ENCODE assay signal across 8 cellular contexts in genomic region chr20:3811421-3812258, GRCh38. TPM values are rescaled to one million over a fixed set of nuclear protein-coding genes. Genes with fewer than 3 reads are reported as not detected.
A peak's percentile ranks its signal among the peaks of the same experiment; 100 is the strongest.
DNase-seq lines count a peak whose midpoint lies in the region; ATAC-seq and TF ChIP-seq lines count a peak whose summit lies in the region.

No MANE protein-coding gene starts in this region.

- no peaks in the 10 kb centered on the region for H3K9me3 ChIP-seq in BE2C
- H3K9me3 ChIP-seq in RWPE2 (ENCODE audit: severe bottlenecking), result no peaks in the 10 kb centered on the region
- no peaks in the 10 kb centered on the region for H3K9me3 ChIP-seq in fibroblast of lung (ENCODE audit: control insufficient read depth, insufficient read depth, low read depth, low read length)
- H3K9me3 ChIP-seq in neural progenitor cell (ENCODE audit: low read depth), result no peaks in the 10 kb centered on the region

- H2AFZ ChIP-seq in fibroblast of lung (ENCODE audit: low read length) (no peak overlapping the region), neural progenitor cell (replicated peaks) (no peak overlapping the region)

- H3K9ac ChIP-seq in fibroblast of lung (ENCODE audit: insufficient read depth, low read length), result peak overlapping the region; percentile 51
- H3K9ac ChIP-seq in neural progenitor cell, result no peak overlapping the region

- H3K4me3 ChIP-seq in BE2C (ENCODE audit: low read depth, low read length) (peak overlapping the region; percentile 56), RWPE2 (ENCODE audit: severe bottlenecking) (peak overlapping the region; percentile 20), fibroblast of lung (replicated peaks in 1 of 4; ENCODE audit: control extremely low read depth in 1 of 4, insufficient read depth in 1 of 4, low read depth in 3 of 4, low read length in 4 of 4) (peak overlapping the region; percentile 39 to 46 (median 45)), neural progenitor cell (no peak overlapping the region)

- peaks cover 6% of the 10 kb centered on the region for H3K27me3 Mint-ChIP-seq in neural progenitor cell (ENCODE audit: insufficient read depth, low read depth)
- no peaks in the 10 kb centered on the region for H3K27me3 Mint-ChIP-seq in stimulated activated naive CD8-positive, alpha-beta T cell treated with anti-CD3 and anti-CD28 coated beads, Interleukin-15, Interleukin-2, amounts not matched to agents 100 ng/mL and 50 ng/mL, for 24 hours

- peaks cover 5% of the 10 kb centered on the region for H3K79me2 ChIP-seq in fibroblast of lung (ENCODE audit: control insufficient read depth, insufficient read depth, low read length)
- no peaks in the 10 kb centered on the region for H3K79me2 ChIP-seq in neural progenitor cell (ENCODE audit: low read depth)

- peaks cover 26% of the 10 kb centered on the region for H3K4me1 ChIP-seq in BE2C
- peaks cover 37% of the 10 kb centered on the region for H3K4me1 ChIP-seq in RWPE2 (ENCODE audit: insufficient read depth, poor library complexity, severe bottlenecking)
- peaks cover 36% of the 10 kb centered on the region for H3K4me1 ChIP-seq in fibroblast of lung (ENCODE audit: control insufficient read depth, extremely low read depth, insufficient read depth, low read length)
- peaks cover 6% of the 10 kb centered on the region for H3K4me1 ChIP-seq in neural progenitor cell

- H4K20me1 ChIP-seq in fibroblast of lung (ENCODE audit: control insufficient read depth, extremely low read depth, insufficient read depth, low read length) (no peaks in the 10 kb centered on the region), neural progenitor cell (ENCODE audit: low read depth) (no peaks in the 10 kb centered on the region)

- peaks cover 3% of the 10 kb centered on the region for H3F3A ChIP-seq in neural progenitor cell (ENCODE audit: low read depth)

- H3K36me3 ChIP-seq in BE2C (no peaks in the 10 kb centered on the region), RWPE2 (ENCODE audit: low read depth) (no peaks in the 10 kb centered on the region), fibroblast of lung (ENCODE audit: control insufficient read depth, insufficient read depth, low read length) (no peaks in the 10 kb centered on the region), neural progenitor cell (no peaks in the 10 kb centered on the region)

- H3K27ac ChIP-seq in RWPE2 (ENCODE audit: poor library complexity, severe bottlenecking), result peak overlapping the region; percentile 97
- H3K27ac ChIP-seq in fibroblast of lung (ENCODE audit: insufficient read depth, low read length), result peak overlapping the region; percentile 96
- no peak overlapping the region for H3K27ac ChIP-seq in neural progenitor cell

- peak overlapping the region; percentile 34 for H3K27ac Mint-ChIP-seq in neural progenitor cell
- peak overlapping the region; percentile 97 for H3K27ac Mint-ChIP-seq in stimulated activated naive CD8-positive, alpha-beta T cell treated with anti-CD3 and anti-CD28 coated beads, Interleukin-15, Interleukin-2, amounts not matched to agents 100 ng/mL and 50 ng/mL, for 24 hours

- TF ChIP-seq CTCF in BE2C (IDR thresholded peaks at IDR 0.05; ENCODE audit: low read depth, low read length) (no peak), RWPE2 (IDR thresholded peaks at IDR 0.05; ENCODE audit: poor library complexity, severe bottlenecking) (no peak), fibroblast of lung (conservative IDR thresholded peaks at IDR 0.05 in 1 of 2, IDR thresholded peaks at IDR 0.05 in 1 of 2; ENCODE audit: low read depth in 1 of 2, low read length in 2 of 2) (no peak), neural progenitor cell (IDR thresholded peaks at IDR 0.05) (no peak)

- H3K36me3 Mint-ChIP-seq in neural progenitor cell, result no peaks in the 10 kb centered on the region
- peaks cover 6% of the 10 kb centered on the region for H3K36me3 Mint-ChIP-seq in stimulated activated naive CD8-positive, alpha-beta T cell treated with anti-CD3 and anti-CD28 coated beads, Interleukin-15, Interleukin-2, amounts not matched to agents 100 ng/mL and 50 ng/mL, for 24 hours (ENCODE audit: low read depth)

- no peak overlapping the region for H3K4me3 Mint-ChIP-seq in neural progenitor cell
- peak overlapping the region; percentile 82 for H3K4me3 Mint-ChIP-seq in stimulated activated naive CD8-positive, alpha-beta T cell treated with anti-CD3 and anti-CD28 coated beads, Interleukin-15, Interleukin-2, amounts not matched to agents 100 ng/mL and 50 ng/mL, for 24 hours

- peak overlapping the region; percentile 85 for H3K4me2 ChIP-seq in fibroblast of lung (ENCODE audit: extremely low read depth, insufficient read depth, low read length)
- H3K4me2 ChIP-seq in neural progenitor cell, result no peak overlapping the region

- peaks cover 44% of the 10 kb centered on the region for H3K4me1 Mint-ChIP-seq in neural progenitor cell
- H3K4me1 Mint-ChIP-seq in stimulated activated naive CD8-positive, alpha-beta T cell treated with anti-CD3 and anti-CD28 coated beads, Interleukin-15, Interleukin-2, amounts not matched to agents 100 ng/mL and 50 ng/mL, for 24 hours (ENCODE audit: low read depth), result peaks cover 78% of the 10 kb centered on the region

- peak; percentile 99 for DNase-seq in BE2C
- DNase-seq in HuH-7 (ENCODE audit: low spot score), result peak; percentile 84
- peak; percentile 98 for DNase-seq in RWPE2 (ENCODE audit: low spot score)
- peak; percentile 89 for DNase-seq in activated T-helper 9 cell treated with anti-CD3 and anti-CD28 coated beads, Interleukin-2, amount 50 U/mL, for 16 hours (ENCODE audit: low read depth)
- peak; percentile 97 to 99 for DNase-seq in fibroblast of lung (ENCODE audit: low read depth in 2 of 2)
- no peak for DNase-seq in neural progenitor cell (ENCODE audit: low spot score)

- no peaks in the 10 kb centered on the region for H3K9me3 Mint-ChIP-seq in neural progenitor cell
- no peaks in the 10 kb centered on the region for H3K9me3 Mint-ChIP-seq in stimulated activated naive CD8-positive, alpha-beta T cell treated with anti-CD3 and anti-CD28 coated beads, Interleukin-15, Interleukin-2, amounts not matched to agents 100 ng/mL and 50 ng/mL, for 24 hours

- H3K27me3 ChIP-seq in BE2C (no peaks in the 10 kb centered on the region), RWPE2 (ENCODE audit: insufficient read depth, poor library complexity, severe bottlenecking) (no peaks in the 10 kb centered on the region), fibroblast of lung (ENCODE audit: control insufficient read depth, insufficient read depth, low read length) (no peaks in the 10 kb centered on the region), neural progenitor cell (no peaks in the 10 kb centered on the region)

- ATAC-seq in RWPE2 (ENCODE audit: low read depth), result peak; percentile 62
- ATAC-seq in GM21447 (IDR thresholded peaks at IDR 0.05; ENCODE audit: unreplicated experiment), result no peak

RNA-seq across cellular contexts. Expression of gene AP5S1, which starts 8.7 kb away (rescaled TPM):
- polyA plus RNA-seq in BE2C (2012; ENCODE audit: insufficient read depth, insufficient read length, low read depth), result 27.3 TPM
- 10.0 and 17.8 TPM in 2 replicates for total RNA-seq in fibroblast of lung
- polyA plus RNA-seq in fibroblast of lung, result 11.8 and 12.2 TPM in 2 replicates
- polyA plus RNA-seq in fibroblast of lung (2012), result 18.1 and 21.4 TPM in 2 replicates
- polyA minus RNA-seq in fibroblast of lung (ENCODE audit: low replicate concordance), result 64.9 and 68.7 TPM in 2 replicates
- 1.2 and 3.4 TPM in 2 replicates for total RNA-seq in neural progenitor cell (ENCODE audit: low replicate concordance)

RNA-seq across cellular contexts. Expression of gene CDC25B, which starts 15.5 kb away (rescaled TPM):
- polyA plus RNA-seq in BE2C (2012; ENCODE audit: insufficient read depth, insufficient read length, low read depth), result 87.2 TPM
- total RNA-seq in fibroblast of lung (49.3 and 62.1 TPM in 2 replicates), neural progenitor cell (ENCODE audit: low replicate concordance) (9.3 and 22.9 TPM in 2 replicates)
- 38.2 and 86.1 TPM in 2 replicates for polyA plus RNA-seq in fibroblast of lung
- 51.8 and 121 TPM in 2 replicates for polyA plus RNA-seq in fibroblast of lung (2012)
- polyA minus RNA-seq in fibroblast of lung (ENCODE audit: low replicate concordance), result 88.0 and 238 TPM in 2 replicates

RNA-seq across cellular contexts. Expression of gene CENPB, which starts 25.1 kb away (rescaled TPM):
- 181 TPM for polyA plus RNA-seq in BE2C (2012; ENCODE audit: insufficient read depth, insufficient read length, low read depth)
- total RNA-seq in fibroblast of lung, result 106 TPM in 2 replicates
- polyA plus RNA-seq in fibroblast of lung, result 32.6 and 52.7 TPM in 2 replicates
- 71.6 and 118 TPM in 2 replicates for polyA plus RNA-seq in fibroblast of lung (2012)
- 78.5 and 104 TPM in 2 replicates for polyA minus RNA-seq in fibroblast of lung (ENCODE audit: low replicate concordance)
- 5.0 and 28.9 TPM in 2 replicates for total RNA-seq in neural progenitor cell (ENCODE audit: low replicate concordance)

RNA-seq across cellular contexts. Expression of gene SPEF1, which starts 30.4 kb away (rescaled TPM):
- polyA plus RNA-seq in BE2C (2012; ENCODE audit: insufficient read depth, insufficient read length, low read depth), result 0.65 TPM
- under 0.01 and 0.17 TPM in 2 replicates for total RNA-seq in fibroblast of lung
- 0.06 and 0.07 TPM in 2 replicates for polyA plus RNA-seq in fibroblast of lung
- 0.09 and 0.10 TPM in 2 replicates for polyA plus RNA-seq in fibroblast of lung (2012)
- polyA minus RNA-seq in fibroblast of lung (ENCODE audit: low replicate concordance), result not detected in 2 replicates
- 0.34 and 1.2 TPM in 2 replicates for total RNA-seq in neural progenitor cell (ENCODE audit: low replicate concordance)

RNA-seq across cellular contexts. Expression of gene MAVS, which starts 35.0 kb away (rescaled TPM):
- 11.6 TPM for polyA plus RNA-seq in BE2C (2012; ENCODE audit: insufficient read depth, insufficient read length, low read depth)
- total RNA-seq in fibroblast of lung, result 12.1 and 15.9 TPM in 2 replicates
- 14.4 and 16.4 TPM in 2 replicates for polyA plus RNA-seq in fibroblast of lung
- 19.7 and 22.1 TPM in 2 replicates for polyA plus RNA-seq in fibroblast of lung (2012)
- 64.7 and 74.2 TPM in 2 replicates for polyA minus RNA-seq in fibroblast of lung (ENCODE audit: low replicate concordance)
- total RNA-seq in neural progenitor cell (ENCODE audit: low replicate concordance), result 14.1 and 23.4 TPM in 2 replicates
